Comparison of ENCODE assay signal across 13 cellular contexts in genomic region chr4:153211986-153212720, GRCh38. TPM values are rescaled to one million over a fixed set of nuclear protein-coding genes. Genes with fewer than 3 reads are reported as not detected.
DNase-seq lines count a peak whose midpoint lies in the region; ATAC-seq and TF ChIP-seq lines count a peak whose summit lies in the region.
"Had no signal": no experiment of that assay in that cellular context is flagged by ENCODE, and none has a peak within 500 bp of the region (broad histone marks: within the 10 kb centered on the region; RNA-seq: fewer than 3 reads in every experiment).

No MANE protein-coding gene starts in this region.

- H3K4me3 ChIP-seq in AG04449 (ENCODE audit: low read depth, low read length) (no peak overlapping the region), brain microvascular endothelial cell (ENCODE audit: low read depth, low read length) (no peak overlapping the region)
- H3K4me3 ChIP-seq: cardiac muscle cell, SJCRH30 had no signal

- H3K27me3 ChIP-seq in brain microvascular endothelial cell (replicated peaks): no peaks in the 10 kb centered on the region
- H3K27me3 ChIP-seq: cardiac muscle cell, SJCRH30 had no signal

- H3K27ac ChIP-seq in brain microvascular endothelial cell: no peak overlapping the region
- H3K27ac ChIP-seq: cardiac muscle cell, SJCRH30 had no signal

- no peaks in the 10 kb centered on the region for H3K36me3 ChIP-seq in brain microvascular endothelial cell (replicated peaks)
- H3K36me3 ChIP-seq: cardiac muscle cell had no signal

- TF ChIP-seq CTCF in AG04449 (IDR thresholded peaks at IDR 0.05; ENCODE audit: insufficient read depth, low read length, missing control alignments) (no peak), brain microvascular endothelial cell (IDR thresholded peaks at IDR 0.05; ENCODE audit: low read depth, low read length, missing control alignments) (no peak)

- CTCF ChIA-PET in AG04449 (lab: Yijun Ruan, JAX): interaction anchor here (0.5 to 1.5 kb wide), 4 partner anchors 11 to 133 kb away, joined by 3 to 5 read pairs (median 3); no protein-coding TSS in a partner anchor

- ATAC-seq in GM19397 (IDR thresholded peaks at IDR 0.05; ENCODE audit: unreplicated experiment): no peak
- ATAC-seq in HG02678 (IDR thresholded peaks at IDR 0.05; ENCODE audit: unreplicated experiment): no peak
- ATAC-seq: natural killer cell treated with Interleukin-12 subunit alpha and Interleukin-12 subunit beta and Interleukin-15 and Interleukin-18, amount 100 ng/mL, for 72 hours had no signal

- intact Hi-C loops in cardiac septum (cut with DNase I): no loop called here

- DNase-seq in AG04449 (ENCODE audit: low read depth, low spot score): peak; percentile 40
- peak; percentile 19 for DNase-seq in M059J (ENCODE audit: low read depth)
- DNase-seq in brain microvascular endothelial cell: peak; percentile 40
- DNase-seq in iris pigment epithelial cell (ENCODE audit: low read depth): peak; percentile 94
- no peak for DNase-seq in NCI-H1436 (lab: John Stamatoyannopoulos, UW)
- DNase-seq in cardiac septum (ENCODE audit: low spot score): no peak
- DNase-seq: activated B cell treated with CpG ODN at 0.5 μM for 24 hours, NCI-H510A treated with DMSO at 0.1 percent for 48 hours, SJCRH30 had no signal

- in situ Hi-C loops in brain microvascular endothelial cell (cut with HindIII; ENCODE audit: low pct_ligation_motif_present, low sequenced_read_pairs): no loop called here

- POLR2A ChIA-PET in AG04449 (lab: Yijun Ruan, JAX): interaction anchor here (1.1 kb wide), 1 partner anchor 11 kb away, joined by 3 read pairs; no protein-coding TSS in a partner anchor

RNA-seq across cellular contexts. Expression of gene TRIM2, which starts 7.9 kb away (rescaled TPM):
- total RNA-seq in M059J (2014; rRNA removed; shearing (Covaris generic)): 13.2 and 18.4 TPM in 2 replicates
- 23.4 TPM for total RNA-seq in cardiac septum
- total RNA-seq: natural killer cell treated with Interleukin-12 subunit alpha and Interleukin-12 subunit beta and Interleukin-15 and Interleukin-18, amount 100 ng/mL, for 72 hours had no signal

Comparison
In these comparisons a context has a peak if more than half of its experiments do, and no peak if none do; other contexts are left out.
1. DNase-seq: peak in AG04449 (single experiment), M059J (single experiment), brain microvascular endothelial cell (single experiment) and iris pigment epithelial cell (single experiment); none in NCI-H1436 (single experiment) and cardiac septum (single experiment).